In genomic region chr12:108611884-108612415, GRCh38 we compare ENCODE assay signal across 1 cellular context.
TF ChIP-seq lines count a peak whose summit lies in the region.

No MANE protein-coding gene starts in this region.

TF ChIP-seq in IMR-90, 13 proteins besides CTCF, POLR2A, EP300 and RAD21 (continued from another document):
- TF ChIP-seq CEBPB (IDR thresholded peaks at IDR 0.05; ENCODE audit: low read depth, low read length), result no peak
- TF ChIP-seq SMC3 (IDR thresholded peaks at IDR 0.05; ENCODE audit: low read depth, low read length), result peak; percentile 12; the same call in 1 of the 2 replicates
- no peak for TF ChIP-seq RFX5 (IDR thresholded peaks at IDR 0.05; ENCODE audit: low read depth, low read length)
- TF ChIP-seq BHLHE40 (IDR thresholded peaks at IDR 0.05; ENCODE audit: low read depth, low read length), result peak; percentile 44; the same call in 1 of the 2 replicates
- no peak for TF ChIP-seq USF2 (IDR thresholded peaks at IDR 0.05; ENCODE audit: low read depth, low read length)
- TF ChIP-seq ELK1 (IDR thresholded peaks at IDR 0.05; ENCODE audit: borderline replicate concordance, low read depth, low read length), result no peak
- TF ChIP-seq MXI1 (IDR thresholded peaks at IDR 0.05; ENCODE audit: borderline replicate concordance, low read depth, low read length), result no peak
- TF ChIP-seq CHD1 (IDR thresholded peaks at IDR 0.05; ENCODE audit: low read depth, low read length), result no peak
- no peak for TF ChIP-seq NFE2L2 (IDR thresholded peaks at IDR 0.05; ENCODE audit: low read depth, low read length)
